20 cellular contexts compared by ENCODE assay signal in genomic region chr6:92577077-92577719, GRCh38.
DNase-seq lines count a peak whose midpoint lies in the region; TF ChIP-seq lines count a peak whose summit lies in the region.
"Had no signal": no experiment of that assay in that cellular context is flagged by ENCODE, and none has a peak within 500 bp of the region (broad histone marks: within the 10 kb centered on the region; RNA-seq: fewer than 3 reads in every experiment).

No MANE protein-coding gene starts in this region.

- H2BK12ac ChIP-seq in H9 (ENCODE audit: insufficient read length, low read depth, low read length), result no peak overlapping the region
- no peak overlapping the region for H2BK12ac ChIP-seq in neuronal stem cell (ENCODE audit: low read length)

- TF ChIP-seq CTCF in H9 (conservative IDR thresholded peaks at IDR 0.05), result no peak
- no peak for TF ChIP-seq CTCF in RWPE1 (conservative IDR thresholded peaks at IDR 0.05; ENCODE audit: low read depth)

- POLR2A ChIA-PET in RWPE1 (lab: Yijun Ruan, JAX; ENCODE audit: low non-redundant PET), result no interaction called here

- H4K5ac ChIP-seq in H9 (ENCODE audit: insufficient read length, low read depth, low read length), result no peak overlapping the region

- no peak overlapping the region for H2BK20ac ChIP-seq in H9 (ENCODE audit: low read depth, low read length, poor library complexity, severe bottlenecking)

- DNase-seq in H9 (peak; percentile 43), RWPE1 (ENCODE audit: low spot score) (no peak), fibroblast of the conjunctiva (ENCODE audit: low read depth) (peak; percentile 2), neuronal stem cell (ENCODE audit: low spot score) (peak; percentile 11), nucleus accumbens (lab: John Stamatoyannopoulos, UW) (no peak), NCI-H1105 (lab: John Stamatoyannopoulos, UW) (no peak)
- DNase-seq in NK-92 treated with Interleukin-12 subunit alpha and Interleukin-12 subunit beta, amount 100 ng/mL, for 24 hours (lab: John Stamatoyannopoulos, UW), result no peak
- no peak for DNase-seq in stimulated activated naive CD4-positive, alpha-beta T cell treated with Interleukin-2 at 50 U/mL for 16 hours (lab: John Stamatoyannopoulos, UW)
- DNase-seq: activated CD8-positive, alpha-beta T cell treated with anti-CD3 and anti-CD28 coated beads for 36 hours; anterior cingulate cortex; BE2C; DMS79 treated with DMSO at 0.1 percent for 48 hours; GOT3; hippocampal formation; NCI-H1436; PC-3; stimulated activated naive B cell treated with anti-CD40 and anti-IgM and Interleukin-4, amounts not matched to agents 10 μg/mL and 1 μg/mL and 100 μg/mL, for 72 hours had no signal

- no peak overlapping the region for H2BK120ac ChIP-seq in H9 (ENCODE audit: low read depth, low read length, poor library complexity, severe bottlenecking)
- H2BK120ac ChIP-seq in neuronal stem cell (ENCODE audit: low read depth, low read length), result no peak overlapping the region

- no peaks in the 10 kb centered on the region for H3K79me1 ChIP-seq in H9 (ENCODE audit: insufficient read depth, low read depth, low read length, poor library complexity, severe bottlenecking)
- no peaks in the 10 kb centered on the region for H3K79me1 ChIP-seq in neuronal stem cell (ENCODE audit: low read depth, low read length)

- H3K14ac ChIP-seq in H9 (ENCODE audit: insufficient read depth, low read length), result no peak overlapping the region
- H3K14ac ChIP-seq in neuronal stem cell (ENCODE audit: low read length), result no peak overlapping the region

- H2AFZ ChIP-seq in H9 (ENCODE audit: low read length) (no peak overlapping the region), neuronal stem cell (ENCODE audit: low read length) (peak overlapping the region; percentile 20)

- H3K27me3 ChIP-seq in H9 (ENCODE audit: insufficient read depth, low read length) (no peaks in the 10 kb centered on the region), neuronal stem cell (ENCODE audit: control insufficient read depth in 3 of 3, insufficient read depth in 3 of 3, low read depth in 1 of 3, low read length in 3 of 3) (no peaks in the 10 kb centered on the region)
- H3K27me3 ChIP-seq: BE2C, esophagus muscularis mucosa, vagina had no signal

- no peak overlapping the region for H3K27ac ChIP-seq in H9 (ENCODE audit: insufficient read length, low read depth, low read length)
- 0 out of 2 replicates have a peak overlapping the region, but pooled peaks have one; percentile 13 for H3K27ac ChIP-seq in RWPE1
- H3K27ac ChIP-seq in neuronal stem cell (replicated peaks; ENCODE audit: low read length), result no peak overlapping the region
- H3K27ac ChIP-seq: coronary artery, esophagus muscularis mucosa, vagina had no signal

- H3K27ac Mint-ChIP-seq in H9, result peak overlapping the region in 1 of 3 experiments; percentile 49; a peak in 1 of 7 replicates
- H3K27ac Mint-ChIP-seq: activated CD8-positive, alpha-beta T cell treated with anti-CD3 and anti-CD28 coated beads for 36 hours; stimulated activated naive B cell treated with anti-CD40 and anti-IgM and Interleukin-4, amounts not matched to agents 10 μg/mL and 1 μg/mL and 100 μg/mL, for 72 hours had no signal

- no peaks in the 10 kb centered on the region for H3K79me2 ChIP-seq in H9 (ENCODE audit: insufficient read depth, low read length)

- CTCF ChIA-PET in RWPE1 (lab: Yijun Ruan, JAX), result no interaction called here

- H3K9me3 ChIP-seq in H9 (ENCODE audit: control insufficient read depth, low read depth, low read length) (no peaks in the 10 kb centered on the region), neuronal stem cell (replicated peaks in 1 of 2; ENCODE audit: control insufficient read depth in 2 of 2, insufficient read depth in 1 of 2, low read depth in 1 of 2, low read length in 2 of 2) (no peaks in the 10 kb centered on the region)
- H3K9me3 ChIP-seq: BE2C, vagina had no signal

- H3K18ac ChIP-seq in H9 (ENCODE audit: insufficient read length, low read depth, low read length), result no peak overlapping the region
- H3K18ac ChIP-seq in neuronal stem cell (ENCODE audit: low read length), result peak overlapping the region; percentile 28

- H3K23ac ChIP-seq in H9 (ENCODE audit: insufficient read length, low read depth, low read length), result no peak overlapping the region
- H3K23ac ChIP-seq in neuronal stem cell (ENCODE audit: low read depth, low read length, poor library complexity), result no peak overlapping the region

- no peaks in the 10 kb centered on the region for H4K20me1 ChIP-seq in H9 (ENCODE audit: control insufficient read depth, insufficient read depth, insufficient read length)

- H3K4me1 ChIP-seq in H9 (ENCODE audit: insufficient read depth, low read length) (no peaks in the 10 kb centered on the region), neuronal stem cell (ENCODE audit: control insufficient read depth in 2 of 2, insufficient read depth in 1 of 2, low read depth in 1 of 2, low read length in 2 of 2) (peaks cover 0 to 1% of the 10 kb centered on the region in 2 donors)
- H3K4me1 ChIP-seq: esophagus muscularis mucosa, vagina had no signal

- H3K9ac ChIP-seq in H9 (ENCODE audit: extremely low read depth, insufficient read length, low read length) (no peak overlapping the region), neuronal stem cell (ENCODE audit: low read depth, low read length, poor library complexity) (no peak overlapping the region)

- H4K91ac ChIP-seq in H9 (ENCODE audit: insufficient read length, low read depth, low read length) (no peak overlapping the region), neuronal stem cell (ENCODE audit: low read depth, low read length, poor library complexity) (no peak overlapping the region)

- no peak overlapping the region for H3K4me3 ChIP-seq in neuronal stem cell (ENCODE audit: low read length in 2 of 2)
- H3K4me3 ChIP-seq: coronary artery, esophagus muscularis mucosa, vagina had no signal

- no peak overlapping the region for H4K8ac ChIP-seq in H9 (replicated peaks; ENCODE audit: insufficient read length, low read depth, low read length)
- H4K8ac ChIP-seq in neuronal stem cell (ENCODE audit: low read depth, low read length), result no peak overlapping the region

- H3K4ac ChIP-seq in H9 (ENCODE audit: low read depth, low read length) (no peak overlapping the region), neuronal stem cell (ENCODE audit: low read length) (no peak overlapping the region)

- H3K9me3 Mint-ChIP-seq in H9, result peaks cover 14 to 18% of the 10 kb centered on the region in 2 experiments; a peak in 4 of 5 replicates

- 0 out of 4 replicates have a peak, but pooled peaks cover 2 to 3% of the 10 kb centered on the region in 2 experiments for H3K4me1 Mint-ChIP-seq in H9
- H3K4me1 Mint-ChIP-seq: stimulated activated naive B cell treated with anti-CD40 and anti-IgM and Interleukin-4, amounts not matched to agents 10 μg/mL and 1 μg/mL and 100 μg/mL, for 72 hours had no signal

- H2BK15ac ChIP-seq in H9 (ENCODE audit: low read depth, low read length), result no peak overlapping the region
- no peak overlapping the region for H2BK15ac ChIP-seq in neuronal stem cell (ENCODE audit: low read length)

- no peak overlapping the region for H2AK5ac ChIP-seq in H9 (ENCODE audit: insufficient read length, low read length)
- H2AK5ac ChIP-seq in neuronal stem cell (ENCODE audit: low read depth, low read length), result no peak overlapping the region

- peaks cover 0 to 11% (median 2%) of the 10 kb centered on the region in 3 experiments; a peak in 2 of 7 replicates for H3K36me3 Mint-ChIP-seq in H9 (ENCODE audit: insufficient read depth in 1 of 3, low read depth in 3 of 3)
- H3K36me3 Mint-ChIP-seq: stimulated activated naive B cell treated with anti-CD40 and anti-IgM and Interleukin-4, amounts not matched to agents 10 μg/mL and 1 μg/mL and 100 μg/mL, for 72 hours had no signal

- no peak overlapping the region for H3K4me3 Mint-ChIP-seq in H9
- H3K4me3 Mint-ChIP-seq: activated CD8-positive, alpha-beta T cell treated with anti-CD3 and anti-CD28 coated beads for 36 hours; stimulated activated naive B cell treated with anti-CD40 and anti-IgM and Interleukin-4, amounts not matched to agents 10 μg/mL and 1 μg/mL and 100 μg/mL, for 72 hours had no signal

- no peaks in the 10 kb centered on the region for H3K23me2 ChIP-seq in H9 (ENCODE audit: insufficient read length, low read depth, low read length, poor library complexity, severe bottlenecking)

- no peak overlapping the region for H2BK5ac ChIP-seq in H9 (ENCODE audit: insufficient read length, low read length)
- H2BK5ac ChIP-seq in neuronal stem cell (ENCODE audit: low read length), result no peak overlapping the region

- no peaks in the 10 kb centered on the region for H3K36me3 ChIP-seq in neuronal stem cell (replicated peaks in 1 of 2; ENCODE audit: control insufficient read depth in 2 of 2, insufficient read depth in 2 of 2, low read length in 2 of 2)
- H3K36me3 ChIP-seq: BE2C, esophagus muscularis mucosa, vagina had no signal

- no peaks in the 10 kb centered on the region for H3K27me3 Mint-ChIP-seq in H9 (ENCODE audit: low read depth)
- H3K27me3 Mint-ChIP-seq: activated CD8-positive, alpha-beta T cell treated with anti-CD3 and anti-CD28 coated beads for 36 hours; stimulated activated naive B cell treated with anti-CD40 and anti-IgM and Interleukin-4, amounts not matched to agents 10 μg/mL and 1 μg/mL and 100 μg/mL, for 72 hours had no signal

- no CpG with 5 or more reads among the region's 2 CpGs for WGBS in H9 (ENCODE audit: extremely low coverage, insufficient read length, low lambda C conversion rate)
- WGBS in neuronal stem cell (ENCODE audit: extremely low coverage in 2 of 2, insufficient read length in 2 of 2, insufficient replicate concordance in 1 of 2), 2 donors, result no CpG with 5 or more reads among the region's 2 CpGs

- no peak overlapping the region for H3K4me2 ChIP-seq in H9 (ENCODE audit: insufficient read depth, insufficient read length, low read length)
- no peak overlapping the region for H3K4me2 ChIP-seq in neuronal stem cell (ENCODE audit: insufficient read depth, low read length, poor library complexity, severe bottlenecking)

- H3T11ph ChIP-seq in H9 (ENCODE audit: low read length), result no peak overlapping the region

- no peak overlapping the region for H3K56ac ChIP-seq in H9 (ENCODE audit: insufficient read length, low read depth, low read length)

Comparison
In these comparisons a context has a peak if more than half of its experiments do, and no peak if none do; other contexts are left out.
1. DNase-seq: peak in H9 (single experiment), fibroblast of the conjunctiva (single experiment) and neuronal stem cell (single experiment); none in RWPE1 (single experiment), nucleus accumbens (0 of 56), NK-92 treated with Interleukin-12 subunit alpha and Interleukin-12 subunit beta, amount 100 ng/mL, for 24 hours (single experiment), NCI-H1105 (single experiment) and stimulated activated naive CD4-positive, alpha-beta T cell treated with Interleukin-2 at 50 U/mL for 16 hours (single experiment).